2 cellular contexts compared by ENCODE assay signal in the genomic region with DNA sequence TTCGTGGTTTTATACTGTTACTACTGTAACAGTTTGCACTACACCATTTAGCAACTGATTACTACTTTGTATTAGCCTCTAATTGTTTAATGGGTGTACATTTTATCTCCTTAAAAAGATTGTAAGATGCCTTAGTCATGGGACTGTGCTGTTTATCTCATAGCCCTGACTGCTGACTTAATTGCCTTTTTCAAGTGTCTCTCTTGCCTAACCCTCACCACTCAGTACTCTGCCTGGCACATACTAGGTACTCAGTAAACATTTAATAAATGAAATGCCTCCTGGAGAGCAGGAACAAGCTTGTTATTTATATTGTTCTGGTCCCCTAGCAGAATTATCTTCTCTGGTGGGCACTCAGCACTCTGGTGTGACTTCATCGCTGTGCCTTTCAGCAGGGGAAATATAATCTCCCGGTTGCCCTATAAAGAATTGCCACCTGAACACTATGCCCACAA.
TF ChIP-seq lines count a peak whose summit lies in the region.

No MANE protein-coding gene starts in this region.

TF ChIP-seq in HEK293, 187 proteins besides CTCF, POLR2A, EP300 and RAD21 (continued from another document):
- TF ChIP-seq, protein P1, sequence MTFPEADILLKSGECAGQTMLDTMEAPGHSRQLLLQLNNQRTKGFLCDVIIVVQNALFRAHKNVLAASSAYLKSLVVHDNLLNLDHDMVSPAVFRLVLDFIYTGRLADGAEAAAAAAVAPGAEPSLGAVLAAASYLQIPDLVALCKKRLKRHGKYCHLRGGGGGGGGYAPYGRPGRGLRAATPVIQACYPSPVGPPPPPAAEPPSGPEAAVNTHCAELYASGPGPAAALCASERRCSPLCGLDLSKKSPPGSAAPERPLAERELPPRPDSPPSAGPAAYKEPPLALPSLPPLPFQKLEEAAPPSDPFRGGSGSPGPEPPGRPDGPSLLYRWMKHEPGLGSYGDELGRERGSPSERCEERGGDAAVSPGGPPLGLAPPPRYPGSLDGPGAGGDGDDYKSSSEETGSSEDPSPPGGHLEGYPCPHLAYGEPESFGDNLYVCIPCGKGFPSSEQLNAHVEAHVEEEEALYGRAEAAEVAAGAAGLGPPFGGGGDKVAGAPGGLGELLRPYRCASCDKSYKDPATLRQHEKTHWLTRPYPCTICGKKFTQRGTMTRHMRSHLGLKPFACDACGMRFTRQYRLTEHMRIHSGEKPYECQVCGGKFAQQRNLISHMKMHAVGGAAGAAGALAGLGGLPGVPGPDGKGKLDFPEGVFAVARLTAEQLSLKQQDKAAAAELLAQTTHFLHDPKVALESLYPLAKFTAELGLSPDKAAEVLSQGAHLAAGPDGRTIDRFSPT (tag by site-specific recombination; IDR thresholded peaks at IDR 0.05) = peak; percentile 64
- no peak for TF ChIP-seq ZNF544 (tag by site-specific recombination; IDR thresholded peaks at IDR 0.05)
- peak; percentile 52 for TF ChIP-seq FEZF1 (tag by site-specific recombination; IDR thresholded peaks at IDR 0.05)
- peak; percentile 66 for TF ChIP-seq ZNF629 (tag by site-specific recombination; IDR thresholded peaks at IDR 0.05)
- TF ChIP-seq ZNF561 (tag by site-specific recombination; IDR thresholded peaks at IDR 0.05; ENCODE audit: borderline replicate concordance) = 0 out of 2 replicates have a peak, but pooled peaks have one; percentile 23
- peak; percentile 57 for TF ChIP-seq ZBTB8A (tag by site-specific recombination; IDR thresholded peaks at IDR 0.05)
- TF ChIP-seq, protein P2, sequence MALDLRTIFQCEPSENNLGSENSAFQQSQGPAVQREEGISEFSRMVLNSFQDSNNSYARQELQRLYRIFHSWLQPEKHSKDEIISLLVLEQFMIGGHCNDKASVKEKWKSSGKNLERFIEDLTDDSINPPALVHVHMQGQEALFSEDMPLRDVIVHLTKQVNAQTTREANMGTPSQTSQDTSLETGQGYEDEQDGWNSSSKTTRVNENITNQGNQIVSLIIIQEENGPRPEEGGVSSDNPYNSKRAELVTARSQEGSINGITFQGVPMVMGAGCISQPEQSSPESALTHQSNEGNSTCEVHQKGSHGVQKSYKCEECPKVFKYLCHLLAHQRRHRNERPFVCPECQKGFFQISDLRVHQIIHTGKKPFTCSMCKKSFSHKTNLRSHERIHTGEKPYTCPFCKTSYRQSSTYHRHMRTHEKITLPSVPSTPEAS (tag by site-specific recombination; IDR thresholded peaks at IDR 0.05) = no peak
- TF ChIP-seq SP7 (tag by site-specific recombination; IDR thresholded peaks at IDR 0.05) = peak; percentile 55; the same call in 1 of the 2 replicates
- TF ChIP-seq ZNF792 (tag by site-specific recombination; IDR thresholded peaks at IDR 0.05) = 0 out of 2 replicates have a peak, but pooled peaks have one; percentile 49
- TF ChIP-seq ZNF157 (tag by site-specific recombination; IDR thresholded peaks at IDR 0.05) = no peak
- 0 out of 2 replicates have a peak, but pooled peaks have one; percentile 12 for TF ChIP-seq ZIC2 (tag by site-specific recombination; IDR thresholded peaks at IDR 0.05)
- TF ChIP-seq, protein P3, sequence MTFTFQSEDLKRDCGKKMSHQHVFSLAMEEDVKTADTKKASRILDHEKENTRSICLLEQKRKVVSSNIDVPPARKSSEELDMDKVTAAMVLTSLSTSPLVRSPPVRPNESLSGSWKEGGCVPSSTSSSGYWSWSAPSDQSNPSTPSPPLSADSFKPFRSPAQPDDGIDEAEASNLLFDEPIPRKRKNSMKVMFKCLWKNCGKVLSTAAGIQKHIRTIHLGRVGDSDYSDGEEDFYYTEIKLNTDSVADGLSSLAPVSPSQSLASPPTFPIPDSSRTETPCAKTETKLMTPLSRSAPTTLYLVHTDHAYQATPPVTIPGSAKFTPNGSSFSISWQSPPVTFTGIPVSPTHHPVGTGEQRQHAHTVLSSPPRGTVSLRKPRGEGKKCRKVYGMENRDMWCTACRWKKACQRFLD (tag by site-specific recombination; IDR thresholded peaks at IDR 0.05) = no peak
- TF ChIP-seq RBAK (tag by site-specific recombination; IDR thresholded peaks at IDR 0.05) = no peak
- TF ChIP-seq ZNF664 (tag by site-specific recombination; IDR thresholded peaks at IDR 0.05) = peak; percentile 93
- TF ChIP-seq GLI2 (tag by site-specific recombination; IDR thresholded peaks at IDR 0.05; ENCODE audit: borderline replicate concordance, low read depth) = 0 out of 2 replicates have a peak, but pooled peaks have one; percentile 8
- TF ChIP-seq GLIS1 (tag by site-specific recombination; IDR thresholded peaks at IDR 0.05) = peak; percentile 92
- TF ChIP-seq ZNF24 (tag by site-specific recombination; IDR thresholded peaks at IDR 0.05) = no peak
- TF ChIP-seq, protein P4, sequence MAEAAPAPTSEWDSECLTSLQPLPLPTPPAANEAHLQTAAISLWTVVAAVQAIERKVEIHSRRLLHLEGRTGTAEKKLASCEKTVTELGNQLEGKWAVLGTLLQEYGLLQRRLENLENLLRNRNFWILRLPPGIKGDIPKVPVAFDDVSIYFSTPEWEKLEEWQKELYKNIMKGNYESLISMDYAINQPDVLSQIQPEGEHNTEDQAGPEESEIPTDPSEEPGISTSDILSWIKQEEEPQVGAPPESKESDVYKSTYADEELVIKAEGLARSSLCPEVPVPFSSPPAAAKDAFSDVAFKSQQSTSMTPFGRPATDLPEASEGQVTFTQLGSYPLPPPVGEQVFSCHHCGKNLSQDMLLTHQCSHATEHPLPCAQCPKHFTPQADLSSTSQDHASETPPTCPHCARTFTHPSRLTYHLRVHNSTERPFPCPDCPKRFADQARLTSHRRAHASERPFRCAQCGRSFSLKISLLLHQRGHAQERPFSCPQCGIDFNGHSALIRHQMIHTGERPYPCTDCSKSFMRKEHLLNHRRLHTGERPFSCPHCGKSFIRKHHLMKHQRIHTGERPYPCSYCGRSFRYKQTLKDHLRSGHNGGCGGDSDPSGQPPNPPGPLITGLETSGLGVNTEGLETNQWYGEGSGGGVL (tag by site-specific recombination; IDR thresholded peaks at IDR 0.05) = peak; percentile 27; the same call in 1 of the 2 replicates
- TF ChIP-seq ZEB2 (tag by site-specific recombination; IDR thresholded peaks at IDR 0.05) = peak; percentile 51; the same call in 1 of the 2 replicates
- peak; percentile 54; the same call in 1 of the 2 replicates for TF ChIP-seq ZBTB20 (tag by site-specific recombination; IDR thresholded peaks at IDR 0.05)
- peak; percentile 51; the same call in 1 of the 2 replicates for TF ChIP-seq OSR2 (tag by site-specific recombination; IDR thresholded peaks at IDR 0.05)

TF ChIP-seq in WTC11, 78 proteins besides CTCF, POLR2A, EP300 and RAD21 (continued from another document):
- no peak for TF ChIP-seq SOX15 (CRISPR knock-in tag; IDR thresholded peaks at IDR 0.05)
- TF ChIP-seq, protein P5, sequence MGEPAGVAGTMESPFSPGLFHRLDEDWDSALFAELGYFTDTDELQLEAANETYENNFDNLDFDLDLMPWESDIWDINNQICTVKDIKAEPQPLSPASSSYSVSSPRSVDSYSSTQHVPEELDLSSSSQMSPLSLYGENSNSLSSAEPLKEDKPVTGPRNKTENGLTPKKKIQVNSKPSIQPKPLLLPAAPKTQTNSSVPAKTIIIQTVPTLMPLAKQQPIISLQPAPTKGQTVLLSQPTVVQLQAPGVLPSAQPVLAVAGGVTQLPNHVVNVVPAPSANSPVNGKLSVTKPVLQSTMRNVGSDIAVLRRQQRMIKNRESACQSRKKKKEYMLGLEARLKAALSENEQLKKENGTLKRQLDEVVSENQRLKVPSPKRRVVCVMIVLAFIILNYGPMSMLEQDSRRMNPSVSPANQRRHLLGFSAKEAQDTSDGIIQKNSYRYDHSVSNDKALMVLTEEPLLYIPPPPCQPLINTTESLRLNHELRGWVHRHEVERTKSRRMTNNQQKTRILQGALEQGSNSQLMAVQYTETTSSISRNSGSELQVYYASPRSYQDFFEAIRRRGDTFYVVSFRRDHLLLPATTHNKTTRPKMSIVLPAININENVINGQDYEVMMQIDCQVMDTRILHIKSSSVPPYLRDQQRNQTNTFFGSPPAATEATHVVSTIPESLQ (CRISPR knock-in tag; IDR thresholded peaks at IDR 0.05) = no peak
